In the genomic region with DNA sequence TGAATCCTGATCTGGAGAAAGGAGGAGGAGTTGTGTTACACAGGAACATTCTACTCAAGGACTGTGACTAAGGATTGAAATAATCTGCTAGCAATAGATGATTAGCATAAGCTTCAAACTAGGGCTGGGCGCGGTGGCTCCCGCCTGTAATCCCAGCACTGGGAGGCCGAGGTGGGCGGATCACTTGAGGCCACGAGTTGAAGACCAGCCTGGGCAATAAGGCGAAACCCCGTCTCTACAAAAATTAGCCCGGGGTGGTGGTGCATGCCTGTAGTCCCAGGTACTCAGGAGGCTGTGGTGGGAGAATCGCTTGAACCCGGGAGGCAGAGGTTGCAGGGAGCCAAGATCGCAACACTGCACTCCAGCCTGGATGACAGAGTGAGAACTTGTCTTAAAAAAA, we compare ENCODE assay signal across 9 cellular contexts. TPM values are rescaled to one million over a fixed set of nuclear protein-coding genes. Genes with fewer than 3 reads are reported as not detected.
DNase-seq lines count a peak whose midpoint lies in the region; TF ChIP-seq lines count a peak whose summit lies in the region.
"Had no signal": no experiment of that assay in that cellular context is flagged by ENCODE, and none has a peak within 500 bp of the region (broad histone marks: within the 10 kb centered on the region; RNA-seq: fewer than 3 reads in every experiment).

No MANE protein-coding gene starts in this region.

- H3K36me3 ChIP-seq in mucosa of rectum (ENCODE audit: control insufficient read depth in 2 of 2, insufficient read depth in 2 of 2, low read length in 2 of 2) (peaks cover 4% of the 10 kb centered on the region in 2 donors), testis (ENCODE audit: low read depth, missing control alignments) (no peaks in the 10 kb centered on the region), esophagus squamous epithelium (peaks cover 0 to 27% (median 0%) of the 10 kb centered on the region in 3 donors)

- in situ Hi-C loops in astrocyte of the spinal cord (cut with HindIII; ENCODE audit: low sequenced_read_pairs), result no loop called here

- H3K4me3 ChIP-seq in AG04450 (ENCODE audit: low read depth, low read length) (peak overlapping the region; percentile 89), HL-60 (replicated peaks; ENCODE audit: insufficient read depth, low read length) (peak overlapping the region; percentile 73), astrocyte of the spinal cord (ENCODE audit: low read depth, low read length) (peak overlapping the region; percentile 68), mucosa of rectum (ENCODE audit: low read length in 2 of 2) (peak overlapping the region; percentile 93 to 99), testis (no peak overlapping the region), esophagus squamous epithelium (peak overlapping the region in 2 of 4 donors; percentile 80 to 90)

- H3K9me3 ChIP-seq in AG04450 (ENCODE audit: control insufficient read depth, insufficient read depth, low read length), result no peaks in the 10 kb centered on the region
- no peaks in the 10 kb centered on the region for H3K9me3 ChIP-seq in mucosa of rectum (ENCODE audit: control insufficient read depth in 2 of 2, low read length in 2 of 2)
- no peaks in the 10 kb centered on the region for H3K9me3 ChIP-seq in testis
- no peaks in the 10 kb centered on the region for H3K9me3 ChIP-seq in esophagus squamous epithelium

- peaks cover 22 to 24% of the 10 kb centered on the region in 2 donors for H3K4me1 ChIP-seq in mucosa of rectum (ENCODE audit: control insufficient read depth in 2 of 2, insufficient read depth in 2 of 2, low read length in 2 of 2)
- peaks cover 7% of the 10 kb centered on the region for H3K4me1 ChIP-seq in testis
- H3K4me1 ChIP-seq in esophagus squamous epithelium, result peaks cover 12 to 59% (median 17%) of the 10 kb centered on the region in 3 donors

- CTCF ChIA-PET in AG04450 (lab: Charles Lee), result interaction anchor here (1.1 kb wide), 1 partner anchor 302 kb away, joined by 3 read pairs; no protein-coding TSS in a partner anchor

- H3K27me3 ChIP-seq in AG04450 (ENCODE audit: control insufficient read depth, insufficient read depth, low read length), result no peaks in the 10 kb centered on the region
- H3K27me3 ChIP-seq in HL-60 (ENCODE audit: insufficient read depth, poor library complexity, severe bottlenecking), result no peaks in the 10 kb centered on the region
- no peaks in the 10 kb centered on the region for H3K27me3 ChIP-seq in mucosa of rectum (ENCODE audit: control insufficient read depth in 2 of 2, insufficient read depth in 2 of 2, low read length in 2 of 2)
- H3K27me3 ChIP-seq in testis, result no peaks in the 10 kb centered on the region
- no peaks in the 10 kb centered on the region for H3K27me3 ChIP-seq in esophagus squamous epithelium

- TF ChIP-seq CTCF in AG04450 (IDR thresholded peaks at IDR 0.05; ENCODE audit: low read depth, low read length), result no peak
- TF ChIP-seq CTCF in HL-60 (IDR thresholded peaks at IDR 0.05; ENCODE audit: insufficient read depth, low read length), result no peak
- no peak for TF ChIP-seq CTCF in astrocyte of the spinal cord (IDR thresholded peaks at IDR 0.05; ENCODE audit: low read depth, low read length)
- TF ChIP-seq CTCF in testis (IDR thresholded peaks at IDR 0.05), result no peak
- TF ChIP-seq CTCF in esophagus squamous epithelium (IDR thresholded peaks at IDR 0.05), result no peak

- POLR2A ChIA-PET in AG04450 (lab: Yijun Ruan, JAX), result interaction anchor here (2.2 kb wide), 1 partner anchor 26 kb away, joined by 21 read pairs; the partner anchor contains the start of gene WDR43

- no peak overlapping the region for H3K27ac ChIP-seq in AG04450 (ENCODE audit: low read depth, low read length)
- H3K27ac ChIP-seq in HL-60 (replicated peaks), result no peak overlapping the region
- H3K27ac ChIP-seq in mucosa of rectum (ENCODE audit: low read depth in 2 of 2, low read length in 2 of 2), result no peak overlapping the region
- no peak overlapping the region for H3K27ac ChIP-seq in testis
- no peak overlapping the region for H3K27ac ChIP-seq in esophagus squamous epithelium

- WGBS in testis, 2 donors, result 64 to 65% methylated on average over 12 of the region's 12 CpGs
- WGBS in esophagus squamous epithelium, 2 donors, result 72 to 82% methylated on average over 12 of the region's 12 CpGs

- no peak for DNase-seq in AG04450 (ENCODE audit: low read depth, low spot score)
- DNase-seq in HL-60 (ENCODE audit: low read depth in 1 of 2, low spot score in 1 of 2), result no peak
- DNase-seq in astrocyte of the spinal cord (ENCODE audit: low read depth, low spot score), result no peak
- DNase-seq in testis, result no peak
- no peak for DNase-seq in middle frontal gyrus (ENCODE audit: extremely low spot score, low spot score)
- DNase-seq in esophagus squamous epithelium (lab: John Stamatoyannopoulos, UW), result no peak
- no peak for DNase-seq in superior temporal gyrus (ENCODE audit: extremely low spot score)
- DNase-seq: NCI-H446 treated with DMSO at 0.1 percent for 48 hours had no signal

- H3K9ac ChIP-seq in mucosa of rectum (ENCODE audit: low read depth in 1 of 2, low read length in 2 of 2), result no peak overlapping the region

- TF ChIP-seq POLR2A in testis (IDR thresholded peaks at IDR 0.05) (no peak), esophagus squamous epithelium (IDR thresholded peaks at IDR 0.05) (no peak)

- intact Hi-C loops in testis (cut with DNase I; ENCODE audit: low total_unique reads) (no loop called here), esophagus squamous epithelium (cut with DNase I) (no loop called here)

RNA-seq across cellular contexts. Expression of gene TRMT61B, which starts 1.5 kb away (rescaled TPM):
- polyA plus RNA-seq in AG04450 (2011; rRNA removed), result 10.5 and 16.8 TPM in 2 replicates
- polyA minus RNA-seq in AG04450 (2011; rRNA and poly(A)+ RNA removed), result 4.1 and 7.6 TPM in 2 replicates
- total RNA-seq in testis, result 10 to 100 TPM; 11.1 to 13.4 TPM
- 14.6 TPM for polyA plus RNA-seq in testis (ENCODE audit: insufficient read depth, low read depth, low replicate concordance)
- total RNA-seq in esophagus squamous epithelium, result 10 to 100 TPM in 1 of 4 donors, 1 to 10 TPM in 3; 7.1 to 12.8 (median 8.1) TPM

RNA-seq across cellular contexts. Expression of gene WDR43, which starts 25.9 kb away (rescaled TPM):
- polyA plus RNA-seq in AG04450 (2011; rRNA removed), result 67.2 and 95.5 TPM in 2 replicates
- polyA minus RNA-seq in AG04450 (2011; rRNA and poly(A)+ RNA removed), result 114 and 198 TPM in 2 replicates
- 10 to 100 TPM; 52.0 to 58.2 TPM for total RNA-seq in testis
- polyA plus RNA-seq in testis (ENCODE audit: insufficient read depth, low read depth, low replicate concordance), result 52.7 TPM
- total RNA-seq in esophagus squamous epithelium, result 10 to 100 TPM; 28.2 to 73.2 (median 41.2) TPM

RNA-seq across cellular contexts. Expression of gene SPDYA, which starts 58.0 kb away (rescaled TPM):
- polyA plus RNA-seq in AG04450 (2011; rRNA removed) (0.07 and 0.22 TPM in 2 replicates), testis (ENCODE audit: insufficient read depth, low read depth, low replicate concordance) (93.7 TPM)
- polyA minus RNA-seq in AG04450 (2011; rRNA and poly(A)+ RNA removed), result 0.32 and 0.61 TPM in 2 replicates
- total RNA-seq in testis (10 to 100 TPM; 28.7 to 40.9 TPM), esophagus squamous epithelium (1 to 10 TPM in 2 of 4 donors, under 1 TPM in 1, not detected in 1; 0.97 to 1.7 (median 1.4) TPM)

Comparison
In these comparisons a context has a peak if more than half of its experiments do, and no peak if none do; other contexts are left out.
1. H3K4me3 ChIP-seq: peak in AG04450 (single experiment), HL-60 (single experiment), astrocyte of the spinal cord (single experiment) and mucosa of rectum (2 of 2); none in testis (0 of 2).
2. RNA of gene SPDYA, which starts 58.0 kb away (total RNA-seq): 28.7 to 40.9 TPM in testis; 0.97 to 1.7 TPM in esophagus squamous epithelium; every median in the first group is over 10 times any median in the second.